ENCODE assay signal across 15 cellular contexts in genomic region chr17:48647964-48648245, GRCh38. TPM values are rescaled to one million over a fixed set of nuclear protein-coding genes. Genes with fewer than 3 reads are reported as not detected.
DNase-seq lines count a peak whose midpoint lies in the region; ATAC-seq and TF ChIP-seq lines count a peak whose summit lies in the region.
"Had no signal": no experiment of that assay in that cellular context is flagged by ENCODE, and none has a peak within 500 bp of the region (broad histone marks: within the 10 kb centered on the region; RNA-seq: fewer than 3 reads in every experiment).

No MANE protein-coding gene starts in this region.

- WGBS in hepatocyte (ENCODE audit: low lambda C conversion rate, missing lambda C conversion rate): 64% methylated on average over 1 of the region's 1 CpG
- WGBS in thyroid gland, 2 donors: 52 to 62% methylated on average over 1 of the region's 1 CpG

- H3K4me3 ChIP-seq in Panc1 (ENCODE audit: low read depth in 2 of 2, low read length in 2 of 2) (peak overlapping the region; percentile 74 to 76), hepatocyte (no peak overlapping the region), thyroid gland (replicated peaks in 1 of 3) (no peak overlapping the region)

- H3K4me1 ChIP-seq in Panc1 (ENCODE audit: control insufficient read depth, insufficient read depth, low read length) (peaks cover 25% of the 10 kb centered on the region), hepatocyte (ENCODE audit: insufficient read depth) (no peaks in the 10 kb centered on the region), thyroid gland (peaks cover 0 to 9% of the 10 kb centered on the region in 2 donors)
- H3K4me1 ChIP-seq: prostate gland had no signal

- H4K20me1 ChIP-seq in hepatocyte (ENCODE audit: insufficient read depth, poor library complexity, severe bottlenecking): no peaks in the 10 kb centered on the region

- H2AFZ ChIP-seq in hepatocyte: no peak overlapping the region

- TF ChIP-seq POLR2A in thyroid gland (IDR thresholded peaks at IDR 0.05): no peak

- peak overlapping the region; percentile 78 for H3K27ac Mint-ChIP-seq in activated CD8-positive, alpha-beta memory T cell treated with anti-CD3 and anti-CD28 coated beads, Interleukin-2, amount 10 ng/mL, durations not matched to agents 7 days and 5 days
- no peak overlapping the region for H3K27ac Mint-ChIP-seq in stimulated activated memory B cell treated with anti-CD40 and anti-IgM and Interleukin-4, amounts not matched to agents 10 μg/mL and 1 μg/mL and 100 μg/mL, for 72 hours

- H3K9me2 ChIP-seq in hepatocyte (replicated peaks; ENCODE audit: insufficient read depth): no peaks in the 10 kb centered on the region

- TF ChIP-seq CTCF in Panc1 (IDR thresholded peaks at IDR 0.05) (no peak), hepatocyte (IDR thresholded peaks at IDR 0.05; ENCODE audit: poor library complexity) (no peak), thyroid gland (IDR thresholded peaks at IDR 0.05) (no peak)

- POLR2A ChIA-PET in Panc1 (lab: Charles Lee): interaction anchor here (0.6 to 1.3 kb wide), 3 partner anchors 14 to 212 kb away, joined by 3 to 5 read pairs (median 4); no protein-coding TSS in a partner anchor

- BruUV-seq in Panc1 (replicated peaks; lab: Mats Ljungman, UMichigan): no TSS peak

- intact Hi-C loops in Panc1 (cut with micrococcal nuclease; ENCODE audit: unreplicated experiment): no loop called here
- intact Hi-C loops in thyroid gland (cut with DNase I): no loop called here

- ATAC-seq in activated CD8-positive, alpha-beta memory T cell treated with anti-CD3 and anti-CD28 coated beads, Interleukin-2, amount 10 ng/mL, durations not matched to agents 7 days and 5 days: no peak
- ATAC-seq in Panc1: no peak
- no peak for ATAC-seq in stimulated activated memory B cell treated with anti-CD40 and anti-IgM and Interleukin-4, amounts not matched to agents 10 μg/mL and 1 μg/mL and 100 μg/mL, for 72 hours
- no peak for ATAC-seq in GM18867 (IDR thresholded peaks at IDR 0.05; ENCODE audit: unreplicated experiment)
- ATAC-seq: heart right ventricle had no signal

- H3K79me2 ChIP-seq in hepatocyte: no peaks in the 10 kb centered on the region

- H3K27me3 ChIP-seq in Panc1 (ENCODE audit: control insufficient read depth, insufficient read depth, low read length): no peaks in the 10 kb centered on the region
- peaks cover 84% of the 10 kb centered on the region for H3K27me3 ChIP-seq in hepatocyte
- peaks cover 7% of the 10 kb centered on the region for H3K27me3 ChIP-seq in thyroid gland
- H3K27me3 ChIP-seq: testis had no signal

- DNase-seq in activated CD8-positive, alpha-beta memory T cell treated with anti-CD3 and anti-CD28 coated beads, Interleukin-2, amount 10 ng/mL, durations not matched to agents 7 days and 5 days: no peak
- DNase-seq in activated CD8-positive, alpha-beta memory T cell treated with anti-CD3 and anti-CD28 coated beads for 24 hours: no peak
- DNase-seq in Panc1 (ENCODE audit: low read depth, low spot score) (no peak), hepatocyte (ENCODE audit: low spot score) (no peak), NCI-H1092 treated with DMSO at 0.1 percent for 48 hours (lab: John Stamatoyannopoulos, UW) (no peak), thyroid gland (no peak)
- DNase-seq: DND-41, heart right ventricle, NCI-H1417 treated with DMSO at 0.1 percent for 48 hours, testis had no signal

- CTCF ChIA-PET in activated CD8-positive, alpha-beta memory T cell treated with anti-CD3 and anti-CD28 coated beads, Interleukin-2, amount 10 ng/mL, durations not matched to agents 7 days and 5 days (lab: Charles Lee): interaction anchor here (0.6 to 3.5 kb wide), 7 partner anchors 12 to 58 kb away, joined by 3 to 23 read pairs (median 7); partner anchors contain the start of gene HOXB3
- CTCF ChIA-PET in Panc1 (lab: Charles Lee): interaction anchor here (0.6 kb wide), 1 partner anchor 141 kb away, joined by 4 read pairs; no protein-coding TSS in a partner anchor

- H3K4me1 Mint-ChIP-seq in activated CD8-positive, alpha-beta memory T cell treated with anti-CD3 and anti-CD28 coated beads, Interleukin-2, amount 10 ng/mL, durations not matched to agents 7 days and 5 days: peaks cover 55% of the 10 kb centered on the region
- H3K4me1 Mint-ChIP-seq in stimulated activated memory B cell treated with anti-CD40 and anti-IgM and Interleukin-4, amounts not matched to agents 10 μg/mL and 1 μg/mL and 100 μg/mL, for 72 hours: peaks cover 21% of the 10 kb centered on the region

- H3K36me3 ChIP-seq in Panc1 (ENCODE audit: control insufficient read depth, insufficient read depth, low read length) (peaks cover 9% of the 10 kb centered on the region; the same call in 1 of the 2 replicates), hepatocyte (replicated peaks; ENCODE audit: insufficient read depth, low read depth) (no peaks in the 10 kb centered on the region), thyroid gland (no peaks in the 10 kb centered on the region)
- H3K36me3 ChIP-seq: heart right ventricle, prostate gland had no signal

- peaks cover 4% of the 10 kb centered on the region for H3K36me3 Mint-ChIP-seq in activated CD8-positive, alpha-beta memory T cell treated with anti-CD3 and anti-CD28 coated beads, Interleukin-2, amount 10 ng/mL, durations not matched to agents 7 days and 5 days
- H3K36me3 Mint-ChIP-seq in stimulated activated memory B cell treated with anti-CD40 and anti-IgM and Interleukin-4, amounts not matched to agents 10 μg/mL and 1 μg/mL and 100 μg/mL, for 72 hours: no peaks in the 10 kb centered on the region

- peak overlapping the region; percentile 99 for H3K27ac ChIP-seq in Panc1 (ENCODE audit: low read length)
- H3K27ac ChIP-seq in hepatocyte: no peak overlapping the region
- no peak overlapping the region for H3K27ac ChIP-seq in thyroid gland
- H3K27ac ChIP-seq: heart right ventricle, prostate gland, testis had no signal

- H3K27me3 Mint-ChIP-seq in activated CD8-positive, alpha-beta memory T cell treated with anti-CD3 and anti-CD28 coated beads, Interleukin-2, amount 10 ng/mL, durations not matched to agents 7 days and 5 days: peaks cover 54% of the 10 kb centered on the region
- peaks cover 63% of the 10 kb centered on the region for H3K27me3 Mint-ChIP-seq in stimulated activated memory B cell treated with anti-CD40 and anti-IgM and Interleukin-4, amounts not matched to agents 10 μg/mL and 1 μg/mL and 100 μg/mL, for 72 hours

- no peaks in the 10 kb centered on the region for H3K9me3 Mint-ChIP-seq in activated CD8-positive, alpha-beta memory T cell treated with anti-CD3 and anti-CD28 coated beads, Interleukin-2, amount 10 ng/mL, durations not matched to agents 7 days and 5 days (ENCODE audit: low read depth)
- no peaks in the 10 kb centered on the region for H3K9me3 Mint-ChIP-seq in stimulated activated memory B cell treated with anti-CD40 and anti-IgM and Interleukin-4, amounts not matched to agents 10 μg/mL and 1 μg/mL and 100 μg/mL, for 72 hours

- no peaks in the 10 kb centered on the region for H3K9me3 ChIP-seq in Panc1 (ENCODE audit: control insufficient read depth, insufficient read depth, low read depth, low read length)
- H3K9me3 ChIP-seq in hepatocyte (ENCODE audit: low read depth): no peaks in the 10 kb centered on the region
- no peaks in the 10 kb centered on the region for H3K9me3 ChIP-seq in thyroid gland
- H3K9me3 ChIP-seq: prostate gland, testis had no signal

- H3K4me3 Mint-ChIP-seq in activated CD8-positive, alpha-beta memory T cell treated with anti-CD3 and anti-CD28 coated beads, Interleukin-2, amount 10 ng/mL, durations not matched to agents 7 days and 5 days: peak overlapping the region; percentile 89
- peak overlapping the region; percentile 80 for H3K4me3 Mint-ChIP-seq in stimulated activated memory B cell treated with anti-CD40 and anti-IgM and Interleukin-4, amounts not matched to agents 10 μg/mL and 1 μg/mL and 100 μg/mL, for 72 hours

- in situ Hi-C loops in Panc1 (cut with HindIII; ENCODE audit: low pct_unique_long_range_greater_than_20kb, low sequenced_read_pairs): no loop called here

- H3K4me2 ChIP-seq in hepatocyte: peak overlapping the region; percentile 75

RNA-seq across cellular contexts. Expression of gene HOXB9, which starts 21.7 kb away (rescaled TPM):
- 10 to 100 TPM in 1 of 2 experiments, 1 to 10 TPM in 1; 8.4 to 19.6 TPM for total RNA-seq in activated CD8-positive, alpha-beta memory T cell treated with anti-CD3 and anti-CD28 coated beads, Interleukin-2, amount 10 ng/mL, durations not matched to agents 7 days and 5 days
- total RNA-seq in Panc1 (2021; ENCODE audit: unreplicated experiment) (65.9 TPM), hepatocyte (1.5 and 2.1 TPM in 2 replicates), thyroid gland (not detected)
- polyA plus RNA-seq in Panc1 (2012; ENCODE audit: insufficient read length): 83.0 TPM
- 0.73 and 2.5 TPM in 2 replicates for polyA plus RNA-seq in hepatocyte
- total RNA-seq: heart right ventricle, liver had no signal
- polyA plus RNA-seq: heart right ventricle, liver had no signal

RNA-seq across cellular contexts. Expression of gene HOXB8, which starts 32.8 kb away (rescaled TPM):
- 1 to 10 TPM in 1 of 2 experiments, under 1 TPM in 1; 0.38 to 1.4 TPM for total RNA-seq in activated CD8-positive, alpha-beta memory T cell treated with anti-CD3 and anti-CD28 coated beads, Interleukin-2, amount 10 ng/mL, durations not matched to agents 7 days and 5 days
- total RNA-seq in Panc1 (2021; ENCODE audit: unreplicated experiment) (45.9 TPM), hepatocyte (0.57 and 1.6 TPM in 2 replicates), thyroid gland (1 to 10 TPM in 1 of 4 donors, not detected in 3; 1.4 TPM)
- polyA plus RNA-seq in Panc1 (2012; ENCODE audit: insufficient read length): 47.8 TPM
- polyA plus RNA-seq in hepatocyte: 0.31 and 1.3 TPM in 2 replicates
- total RNA-seq: liver; T-helper 1 cell treated with Interleukin-12 subunit alpha and Interleukin-12 subunit beta and Interleukin-4 antibody, amounts not matched to agents 30 ng/mL and 1 ng/mL, for 36 hours had no signal
- polyA plus RNA-seq: heart right ventricle, liver had no signal

RNA-seq across cellular contexts. Expression of gene HOXB7, which starts 37.1 kb away (rescaled TPM):
- 1 to 10 TPM; 1.7 TPM for total RNA-seq in activated CD8-positive, alpha-beta memory T cell treated with anti-CD3 and anti-CD28 coated beads, Interleukin-2, amount 10 ng/mL, durations not matched to agents 7 days and 5 days
- total RNA-seq in Panc1 (2021; ENCODE audit: unreplicated experiment): 44.0 TPM
- 36.5 TPM for polyA plus RNA-seq in Panc1 (2012; ENCODE audit: insufficient read length)
- total RNA-seq in hepatocyte: 4.1 and 6.7 TPM in 2 replicates
- 13.7 and 15.9 TPM in 2 replicates for polyA plus RNA-seq in hepatocyte
- total RNA-seq in thyroid gland: 1 to 10 TPM in 3 of 4 donors, not detected in 1; 1.0 to 2.8 (median 1.3) TPM

RNA-seq across cellular contexts. Expression of gene HOXB6, which starts 43.1 kb away (rescaled TPM):
- 1 to 10 TPM in 1 of 2 experiments, under 1 TPM in 1; 0.58 to 1.1 TPM for total RNA-seq in activated CD8-positive, alpha-beta memory T cell treated with anti-CD3 and anti-CD28 coated beads, Interleukin-2, amount 10 ng/mL, durations not matched to agents 7 days and 5 days
- 196 TPM for total RNA-seq in Panc1 (2021; ENCODE audit: unreplicated experiment)
- 167 TPM for polyA plus RNA-seq in Panc1 (2012; ENCODE audit: insufficient read length)
- 4.1 and 4.8 TPM in 2 replicates for total RNA-seq in hepatocyte
- polyA plus RNA-seq in hepatocyte: 7.7 and 12.9 TPM in 2 replicates
- total RNA-seq in thyroid gland: 1 to 10 TPM in 2 of 4 donors, under 1 TPM in 2; 0.54 to 4.2 (median 1.3) TPM

RNA-seq across cellular contexts. Expression of gene HOXB5, which starts 54.3 kb away (rescaled TPM):
- under 1 TPM in 1 of 2 experiments, not detected in 1; 0.16 TPM for total RNA-seq in activated CD8-positive, alpha-beta memory T cell treated with anti-CD3 and anti-CD28 coated beads, Interleukin-2, amount 10 ng/mL, durations not matched to agents 7 days and 5 days
- total RNA-seq in Panc1 (2021; ENCODE audit: unreplicated experiment): 67.2 TPM
- polyA plus RNA-seq in Panc1 (2012; ENCODE audit: insufficient read length): 64.4 TPM
- total RNA-seq in hepatocyte: 0.27 and 0.36 TPM in 2 replicates
- 3.3 and 4.4 TPM in 2 replicates for polyA plus RNA-seq in hepatocyte
- 1 to 10 TPM in 1 of 4 donors, under 1 TPM in 2, not detected in 1; 0.11 to 1.6 (median 0.49) TPM for total RNA-seq in thyroid gland

Comparison
In these comparisons a context has a peak if more than half of its experiments do, and no peak if none do; other contexts are left out.
1. H3K4me3 ChIP-seq: peak in Panc1 (2 of 2); none in hepatocyte (single experiment) and thyroid gland (0 of 3).
2. RNA of gene HOXB8, which starts 32.8 kb away (total RNA-seq): 45.9 TPM in Panc1 (single experiment); 0.38 to 1.4 TPM in activated CD8-positive, alpha-beta memory T cell treated with anti-CD3 and anti-CD28 coated beads, Interleukin-2, amount 10 ng/mL, durations not matched to agents 7 days and 5 days, 0.57 to 1.6 TPM in hepatocyte and 1.4 TPM in thyroid gland; every median in the first group is over 10 times any median in the second.